Comparison of ENCODE assay signal across 1 cellular context in the genomic region with DNA sequence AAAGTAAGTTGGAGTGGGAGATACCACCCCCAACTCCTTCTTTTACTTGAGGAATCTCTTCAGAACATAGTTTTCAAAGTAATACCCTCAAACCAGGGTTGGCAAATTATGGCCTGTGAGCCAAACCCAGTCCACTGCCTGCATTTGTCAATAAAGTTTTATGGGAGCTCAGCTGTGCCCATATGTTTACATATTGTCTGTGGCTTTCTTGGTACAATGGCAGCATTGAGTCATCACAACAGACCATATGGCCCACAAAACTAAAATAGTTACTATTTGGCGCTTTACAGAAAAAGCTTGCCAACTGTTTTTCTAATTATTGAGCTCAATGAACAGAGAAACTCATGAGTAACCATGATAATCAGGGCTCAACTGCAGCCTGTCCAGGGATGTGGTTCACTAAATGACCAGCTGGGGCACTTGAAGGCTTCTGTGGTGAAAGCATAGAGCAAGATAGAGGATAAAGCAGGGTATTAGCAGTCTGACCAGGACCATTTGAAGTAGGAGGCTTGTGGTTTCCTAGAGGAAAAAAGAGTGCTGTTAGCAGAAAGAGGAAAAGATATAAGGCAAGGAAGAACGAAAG.
TF ChIP-seq lines count a peak whose summit lies in the region.

No MANE protein-coding gene starts in this region.

TF ChIP-seq in IMR-90, 13 proteins besides CTCF, POLR2A, EP300 and RAD21:
- TF ChIP-seq SMC3 (IDR thresholded peaks at IDR 0.05; ENCODE audit: low read depth, low read length) (no peak), CHD1 (IDR thresholded peaks at IDR 0.05; ENCODE audit: low read depth, low read length) (no peak)
